In the genomic region with DNA sequence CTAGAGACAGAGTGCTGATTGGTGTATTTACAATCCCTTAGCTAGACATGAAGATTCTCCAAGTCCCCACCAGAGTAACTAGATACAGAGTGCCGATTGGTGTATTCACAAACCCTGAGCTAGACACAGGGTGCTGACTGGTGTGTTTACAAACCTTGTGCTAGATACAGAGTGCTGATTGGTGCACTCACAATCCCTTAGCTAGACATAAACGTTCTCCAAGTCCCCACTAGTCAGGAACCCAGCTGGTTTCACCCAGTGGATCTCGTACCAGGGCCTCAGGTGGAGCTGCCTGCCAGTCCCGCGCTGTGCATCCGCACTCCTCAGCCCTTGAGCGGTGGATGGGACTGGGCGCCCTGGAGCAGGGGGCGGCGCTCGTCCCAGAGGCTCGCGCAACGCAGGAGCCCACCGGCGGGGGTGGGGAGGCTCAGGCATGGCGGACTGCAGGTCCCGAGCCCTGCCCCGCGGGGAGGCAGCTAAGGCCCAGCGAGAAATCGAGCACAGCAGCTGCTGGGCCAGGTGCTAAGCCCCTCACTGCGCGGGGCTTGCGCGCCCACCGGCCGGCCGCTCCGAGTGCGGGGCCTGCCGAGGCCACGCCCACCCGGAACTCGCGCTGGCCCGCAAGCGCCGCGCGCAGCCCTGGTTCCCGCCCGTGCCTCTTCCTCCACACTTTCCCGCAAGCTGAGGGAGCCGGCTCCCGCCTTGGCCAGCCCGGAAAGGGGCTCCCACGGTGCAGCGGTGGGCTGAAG, we compare ENCODE assay signal across 8 cellular contexts.
DNase-seq lines count a peak whose midpoint lies in the region; ATAC-seq, FAIRE-seq and TF ChIP-seq lines count a peak whose summit lies in the region.
"Not testable (repeated sequence)": the region's sequence is repeated elsewhere in the genome, so short reads cannot be mapped to it uniquely, and the experiment has no call there.

No MANE protein-coding gene starts in this region.

- not testable (repeated sequence) for H3K4me3 ChIP-seq in CD4-positive, CD25-positive, alpha-beta regulatory T cell (ENCODE audit: low read depth, low read length); right cardiac atrium (ENCODE audit: low read length); pancreas
- H3K4me3 ChIP-seq in HUES64 (ENCODE audit: low read length) = peak overlapping the region; percentile 67
- peak overlapping the region; percentile 48 for H3K4me3 ChIP-seq in ectodermal cell (ENCODE audit: insufficient read depth, low read depth, low read length)
- peak overlapping the region; percentile 15 to 26 for H3K4me3 ChIP-seq in tibial artery

- H3K27me3 ChIP-seq in CD4-positive, CD25-positive, alpha-beta regulatory T cell (ENCODE audit: control insufficient read depth, insufficient read depth, low read length); HUES64 (ENCODE audit: insufficient read depth, low read length); ectodermal cell (ENCODE audit: control insufficient read depth, insufficient read depth, low read length, poor library complexity, severe bottlenecking); right cardiac atrium (ENCODE audit: control insufficient read depth, insufficient read depth); pancreas; tibial artery: not testable (repeated sequence)

- TF ChIP-seq CTCF in pancreas (IDR thresholded peaks at IDR 0.05); tibial artery (IDR thresholded peaks at IDR 0.05): not testable (repeated sequence)

- not testable (repeated sequence) for H3K36me3 Mint-ChIP-seq in CD4-positive, CD25-positive, alpha-beta regulatory T cell; activated CD4-positive, alpha-beta T cell treated with anti-CD3 and anti-CD28 coated beads for 36 hours (ENCODE audit: low read depth); activated naive CD8-positive, alpha-beta T cell

- not testable (repeated sequence) for H3K4me1 Mint-ChIP-seq in CD4-positive, CD25-positive, alpha-beta regulatory T cell; activated CD4-positive, alpha-beta T cell treated with anti-CD3 and anti-CD28 coated beads for 36 hours; activated naive CD8-positive, alpha-beta T cell (ENCODE audit: low read depth)

- not testable (repeated sequence) for H3K9me3 ChIP-seq in CD4-positive, CD25-positive, alpha-beta regulatory T cell (ENCODE audit: control insufficient read depth in 2 of 2, low read length in 2 of 2); HUES64 (ENCODE audit: insufficient read depth, low read depth, low read length); ectodermal cell (ENCODE audit: control insufficient read depth, low read length); right cardiac atrium (ENCODE audit: control insufficient read depth, low read length); pancreas; tibial artery

- H3K36me3 ChIP-seq in CD4-positive, CD25-positive, alpha-beta regulatory T cell (ENCODE audit: control insufficient read depth, insufficient read depth, low read length); HUES64 (ENCODE audit: insufficient read depth, low read length); ectodermal cell (ENCODE audit: control insufficient read depth, insufficient read depth, low read length); pancreas; tibial artery: not testable (repeated sequence)

- H3K27ac ChIP-seq in CD4-positive, CD25-positive, alpha-beta regulatory T cell (ENCODE audit: insufficient read depth, low read length, poor library complexity, severe bottlenecking); HUES64 (ENCODE audit: low read depth, low read length); ectodermal cell (ENCODE audit: insufficient read depth, low read depth, low read length, poor library complexity, severe bottlenecking); right cardiac atrium (ENCODE audit: low read length); pancreas; tibial artery: not testable (repeated sequence)

- H3K9ac ChIP-seq in HUES64 (ENCODE audit: low read depth, low read length) = peak overlapping the region; percentile 67

- H3K27me3 Mint-ChIP-seq in CD4-positive, CD25-positive, alpha-beta regulatory T cell; activated CD4-positive, alpha-beta T cell treated with anti-CD3 and anti-CD28 coated beads for 36 hours; activated naive CD8-positive, alpha-beta T cell: not testable (repeated sequence)

- peak overlapping the region in 1 of 4 donors; percentile 50 for H3K4me3 Mint-ChIP-seq in CD4-positive, CD25-positive, alpha-beta regulatory T cell
- H3K4me3 Mint-ChIP-seq in activated CD4-positive, alpha-beta T cell treated with anti-CD3 and anti-CD28 coated beads for 36 hours = not testable (repeated sequence)
- peak overlapping the region; percentile 11 for H3K4me3 Mint-ChIP-seq in activated naive CD8-positive, alpha-beta T cell

- DNase-seq in CD4-positive, CD25-positive, alpha-beta regulatory T cell = peak in 2 of 3 donors; percentile 5 to 25
- DNase-seq in activated CD4-positive, alpha-beta T cell treated with anti-CD3 and anti-CD28 coated beads for 36 hours = peak; percentile 9
- DNase-seq in right cardiac atrium (peak in 2 of 3 donors; percentile 24 to 51), pancreas (peak in 4 of 6 donors; percentile 12 to 53 (median 31))
- DNase-seq in tibial artery = not testable (repeated sequence)

- POLR2A ChIA-PET in activated CD4-positive, alpha-beta T cell treated with anti-CD3 and anti-CD28 coated beads for 36 hours (lab: Charles Lee) = not testable (repeated sequence)

- ATAC-seq in CD4-positive, CD25-positive, alpha-beta regulatory T cell (ENCODE audit: low read depth in 2 of 2); activated CD4-positive, alpha-beta T cell treated with anti-CD3 and anti-CD28 coated beads for 36 hours; right cardiac atrium: not testable (repeated sequence)
- peak in 2 of 4 donors; percentile 58 to 73 for ATAC-seq in pancreas

- WGBS in HUES64 = 95% methylated on average over 49 of the region's 49 CpGs
- WGBS in ectodermal cell, 2 experiments = 57 to 62% methylated on average over 49 of the region's 49 CpGs
- 86% methylated on average over 49 of the region's 49 CpGs for WGBS in right cardiac atrium
- WGBS in pancreas, 2 donors = 75 to 89% methylated on average over 46 to 49 of the region's 49 CpGs

- not testable (repeated sequence) for FAIRE-seq in pancreas (lab: Jason Lieb, UNC)

- not testable (repeated sequence) for H3K27ac Mint-ChIP-seq in CD4-positive, CD25-positive, alpha-beta regulatory T cell; activated CD4-positive, alpha-beta T cell treated with anti-CD3 and anti-CD28 coated beads for 36 hours; activated naive CD8-positive, alpha-beta T cell

- not testable (repeated sequence) for H3K9me3 Mint-ChIP-seq in CD4-positive, CD25-positive, alpha-beta regulatory T cell; activated CD4-positive, alpha-beta T cell treated with anti-CD3 and anti-CD28 coated beads for 36 hours (ENCODE audit: low read depth); activated naive CD8-positive, alpha-beta T cell (ENCODE audit: low read depth)

- H3K4me1 ChIP-seq in CD4-positive, CD25-positive, alpha-beta regulatory T cell (ENCODE audit: control insufficient read depth, insufficient read depth, low read length, poor library complexity, severe bottlenecking); HUES64 (ENCODE audit: insufficient read depth, low read length); ectodermal cell (ENCODE audit: control insufficient read depth, insufficient read depth, low read length); right cardiac atrium (ENCODE audit: control insufficient read depth, insufficient read depth, low read length); pancreas; tibial artery: not testable (repeated sequence)

- intact Hi-C loops in activated CD4-positive, alpha-beta T cell treated with anti-CD3 and anti-CD28 coated beads for 36 hours (cut with DNase I, micrococcal nuclease); right cardiac atrium (cut with DNase I); pancreas (cut with DNase I); tibial artery (cut with DNase I; ENCODE audit: low total_unique reads): not testable (repeated sequence)

- CTCF ChIA-PET in activated CD4-positive, alpha-beta T cell treated with anti-CD3 and anti-CD28 coated beads for 36 hours (lab: Charles Lee) = not testable (repeated sequence)
